In the genomic region with DNA sequence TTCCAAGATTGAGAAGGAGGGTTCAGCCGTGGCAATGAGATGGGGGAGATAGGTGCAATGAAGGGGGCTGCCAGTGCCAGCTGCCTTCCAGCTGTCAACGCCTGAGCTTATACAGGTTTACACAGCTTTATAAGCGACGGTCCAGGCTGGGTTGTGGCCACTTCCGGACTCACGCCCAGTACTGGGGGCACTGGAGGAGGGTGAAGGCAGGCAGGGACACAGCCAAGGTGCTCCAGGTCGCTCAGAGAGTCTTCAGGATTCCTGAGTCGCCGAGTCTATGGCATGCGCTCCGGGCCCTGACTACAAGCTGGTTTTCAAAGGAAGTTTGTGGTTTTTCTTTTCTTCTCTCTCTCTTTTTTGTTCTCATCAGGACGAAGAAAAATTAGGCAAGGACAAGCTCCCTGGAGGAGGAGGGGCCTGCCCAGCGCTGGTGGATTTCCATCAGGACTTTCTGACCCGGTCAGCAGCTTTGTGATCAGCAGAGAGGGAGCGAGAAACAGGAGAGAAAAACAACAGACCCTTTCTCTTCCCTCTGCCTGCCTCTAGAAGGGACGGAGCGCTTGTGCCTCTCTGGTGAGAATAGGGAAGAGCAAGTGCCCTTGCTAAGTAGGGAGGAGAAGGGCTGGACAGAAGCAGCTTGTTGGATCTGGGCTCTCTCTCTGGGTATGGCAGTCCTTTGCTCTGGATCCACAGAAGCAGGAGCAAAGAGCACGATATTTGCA, we compare ENCODE assay signal across 7 cellular contexts. TPM values are rescaled to one million over a fixed set of nuclear protein-coding genes. Genes with fewer than 3 reads are reported as not detected.
DNase-seq lines count a peak whose midpoint lies in the region; ATAC-seq and TF ChIP-seq lines count a peak whose summit lies in the region.

A gene with protein sequence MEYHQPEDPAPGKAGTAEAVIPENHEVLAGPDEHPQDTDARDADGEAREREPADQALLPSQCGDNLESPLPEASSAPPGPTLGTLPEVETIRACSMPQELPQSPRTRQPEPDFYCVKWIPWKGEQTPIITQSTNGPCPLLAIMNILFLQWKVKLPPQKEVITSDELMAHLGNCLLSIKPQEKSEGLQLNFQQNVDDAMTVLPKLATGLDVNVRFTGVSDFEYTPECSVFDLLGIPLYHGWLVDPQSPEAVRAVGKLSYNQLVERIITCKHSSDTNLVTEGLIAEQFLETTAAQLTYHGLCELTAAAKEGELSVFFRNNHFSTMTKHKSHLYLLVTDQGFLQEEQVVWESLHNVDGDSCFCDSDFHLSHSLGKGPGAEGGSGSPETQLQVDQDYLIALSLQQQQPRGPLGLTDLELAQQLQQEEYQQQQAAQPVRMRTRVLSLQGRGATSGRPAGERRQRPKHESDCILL (minus strand): TSS at position 572 of the 722 bp plus-strand sequence. CDS start 4,285 bp downstream, outside the sequence.

- H3K27ac Mint-ChIP-seq in naive B cell, result peak within 1 kb of the TSS; percentile 95 to 99 (median 98)

- no peaks in the 10 kb centered on the region for H3K27me3 Mint-ChIP-seq in naive B cell

- H3K4me3 ChIP-seq in GM08714 (ENCODE audit: low read length), result peak within 1 kb of the TSS; percentile 62
- H3K4me3 ChIP-seq in fibroblast of villous mesenchyme (ENCODE audit: low read depth, low read length), result peak within 1 kb of the TSS; percentile 65

- peaks cover 0 to 5% of the 10 kb centered on the region in 2 donors for H3K36me3 Mint-ChIP-seq in naive B cell

- peak; percentile 66 for TF ChIP-seq CTCF in fibroblast of villous mesenchyme (IDR thresholded peaks at IDR 0.05; ENCODE audit: insufficient read depth, low read depth, low read length)

- DNase-seq in HUDEP-2 (lab: John Stamatoyannopoulos, UW; ENCODE audit: unreplicated experiment in 76 of 76) (peak in 73 of 76 experiments; percentile 8 to 78 (median 49)), NOMO-1 treated with DMSO at 0.1 percent for 48 hours (lab: John Stamatoyannopoulos, UW; ENCODE audit: unreplicated experiment) (peak; percentile 88), fibroblast of villous mesenchyme (ENCODE audit: low read depth) (peak; percentile 91), naive B cell (peak; percentile 36), ureter (ENCODE audit: low spot score) (peak; percentile 75)
- peak; percentile 36 for DNase-seq in activated naive CD4-positive, alpha-beta T cell treated with Interleukin-2 at 50 U/mL for 16 hours

- peak; percentile 30 to 36 for ATAC-seq in naive B cell (ENCODE audit: low read depth in 2 of 2)

- peak within 1 kb of the TSS; percentile 87 to 99 (median 98) for H3K4me3 Mint-ChIP-seq in naive B cell

- H3K4me1 Mint-ChIP-seq in naive B cell, result peaks cover 54 to 78% (median 74%) of the 10 kb centered on the region in 3 donors

- no peaks in the 10 kb centered on the region for H3K9me3 Mint-ChIP-seq in naive B cell

RNA-seq across cellular contexts. Expression of the gene that starts here (rescaled TPM):
- total RNA-seq in fibroblast of villous mesenchyme, result 10.8 and 11.0 TPM in 2 replicates
- 1 to 10 TPM; 2.4 to 8.8 (median 3.5) TPM for polyA plus RNA-seq in naive B cell (ENCODE audit: low read depth in 6 of 6)
- 34.0 TPM for total RNA-seq in ureter

Comparison
In these comparisons a context has a peak if more than half of its experiments do, and no peak if none do; other contexts are left out.
1. Peak in every context shown above with its lines: DNase-seq, ATAC-seq and H3K4me3 ChIP-seq.
2. DNase-seq: peak in every context shown above with its lines; median percentile 91 in fibroblast of villous mesenchyme; 88 in NOMO-1 treated with DMSO at 0.1 percent for 48 hours; 75 in ureter; 49 in HUDEP-2; 36 in activated naive CD4-positive, alpha-beta T cell treated with Interleukin-2 at 50 U/mL for 16 hours; 36 in naive B cell.